In the genomic region with DNA sequence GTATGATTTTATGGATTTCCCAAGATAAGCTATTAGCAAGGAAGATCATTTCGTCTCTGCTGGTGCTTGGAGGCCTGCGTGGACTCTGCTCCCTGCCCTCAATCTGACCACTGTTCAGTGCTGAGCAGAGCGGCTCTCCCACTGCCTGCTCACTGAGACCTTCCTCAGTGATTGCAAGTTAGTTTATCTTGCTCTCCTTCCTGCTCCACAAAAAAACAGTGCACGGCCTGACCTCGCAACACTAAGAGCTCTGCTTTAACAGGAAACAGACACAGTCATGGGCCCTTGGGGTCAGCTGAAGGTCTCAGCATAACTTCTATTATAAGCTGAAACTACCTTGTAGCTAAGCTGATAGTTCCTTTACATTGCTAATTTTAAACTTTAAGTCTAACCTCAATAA, we compare ENCODE assay signal across 19 cellular contexts. TPM values are rescaled to one million over a fixed set of nuclear protein-coding genes. Genes with fewer than 3 reads are reported as not detected.
A peak's percentile ranks its signal among the peaks of the same experiment; 100 is the strongest.
DNase-seq lines count a peak whose midpoint lies in the region; ATAC-seq and TF ChIP-seq lines count a peak whose summit lies in the region.
"Had no signal": no experiment of that assay in that cellular context is flagged by ENCODE, and none has a peak within 500 bp of the region (broad histone marks: within the 10 kb centered on the region; RNA-seq: fewer than 3 reads in every experiment).

No MANE protein-coding gene starts in this region.

- H3K27me3 ChIP-seq in tibial nerve, result no peaks in the 10 kb centered on the region
- H3K27me3 ChIP-seq: left lung, neural progenitor cell had no signal

- ATAC-seq in GM18867 (IDR thresholded peaks at IDR 0.05; ENCODE audit: unreplicated experiment) (no peak), GM18873 (IDR thresholded peaks at IDR 0.05; ENCODE audit: low FRiP score, unreplicated experiment) (no peak)
- ATAC-seq: activated CD4-positive, alpha-beta T cell treated with anti-CD3 and anti-CD28 coated beads for 36 hours; left lung; T-cell had no signal

- H3K36me3 ChIP-seq in tibial nerve, result peaks cover 0 to 60% (median 0%) of the 10 kb centered on the region in 3 donors
- H3K36me3 ChIP-seq: neural progenitor cell had no signal

- no peak overlapping the region for H3K4me3 ChIP-seq in tibial nerve
- H3K4me3 ChIP-seq: left lung, neural progenitor cell, smooth muscle cell had no signal

- DNase-seq in SKM-1 treated with dmso at 0.1 percent for 144 hours (lab: John Stamatoyannopoulos, UW; ENCODE audit: unreplicated experiment) (peak; percentile 32), SKM-1 (lab: John Stamatoyannopoulos, UW; ENCODE audit: unreplicated experiment) (no peak), dermis blood vessel endothelial cell (peak; percentile 95), left kidney (ENCODE audit: low read depth, low spot score) (peak; percentile 40), tibial nerve (ENCODE audit: low spot score in 2 of 2) (no peak)
- DNase-seq in stimulated activated naive CD4-positive, alpha-beta T cell (lab: John Stamatoyannopoulos, UW), result no peak
- DNase-seq: activated CD4-positive, alpha-beta T cell treated with anti-CD3 and anti-CD28 coated beads for 36 hours; activated T-cell treated with anti-CD3 and anti-CD28 coated beads, Interleukin-2, amount 50 U/mL, for 48 hours; amniotic stem cell; CD8-positive, alpha-beta memory T cell; effector memory CD4-positive, alpha-beta T cell; left lung; NCI-H1436 treated with DMSO at 0.1 percent for 48 hours; NCI-H446 treated with DMSO at 0.1 percent for 48 hours; T-cell had no signal

- no peak for TF ChIP-seq POLR2A in tibial nerve (IDR thresholded peaks at IDR 0.05)

- no peak for TF ChIP-seq CTCF in tibial nerve (IDR thresholded peaks at IDR 0.05)

- WGBS in tibial nerve, 2 donors, result 32 to 35% methylated on average over 5 of the region's 5 CpGs

- no peaks in the 10 kb centered on the region for H3K9me3 ChIP-seq in tibial nerve
- H3K9me3 ChIP-seq: left lung had no signal

- H3K4me1 ChIP-seq in tibial nerve, result peaks cover 0 to 28% (median 15%) of the 10 kb centered on the region in 4 donors
- H3K4me1 ChIP-seq: left lung, neural progenitor cell had no signal

- no peak for TF ChIP-seq EP300 in tibial nerve (IDR thresholded peaks at IDR 0.05)

- peak overlapping the region; percentile 25 to 97 (median 77) for H3K27ac ChIP-seq in tibial nerve
- H3K27ac ChIP-seq: left lung, neural progenitor cell had no signal

RNA-seq across cellular contexts. Expression of gene PRELID3A, which starts 53.1 kb away (rescaled TPM):
- 1.5 and 3.1 TPM in 2 replicates for total RNA-seq in dermis blood vessel endothelial cell
- total RNA-seq in tibial nerve, result 10 to 100 TPM; 11.3 to 19.9 (median 12.3) TPM

Comparison
In these comparisons a context has a peak if more than half of its experiments do, and no peak if none do; other contexts are left out.
1. DNase-seq: peak in SKM-1 treated with dmso at 0.1 percent for 144 hours (single experiment), dermis blood vessel endothelial cell (single experiment) and left kidney (single experiment); none in SKM-1 (single experiment), tibial nerve (0 of 2) and stimulated activated naive CD4-positive, alpha-beta T cell (0 of 6).